ENCODE assay signal across 25 cellular contexts in the genomic region with DNA sequence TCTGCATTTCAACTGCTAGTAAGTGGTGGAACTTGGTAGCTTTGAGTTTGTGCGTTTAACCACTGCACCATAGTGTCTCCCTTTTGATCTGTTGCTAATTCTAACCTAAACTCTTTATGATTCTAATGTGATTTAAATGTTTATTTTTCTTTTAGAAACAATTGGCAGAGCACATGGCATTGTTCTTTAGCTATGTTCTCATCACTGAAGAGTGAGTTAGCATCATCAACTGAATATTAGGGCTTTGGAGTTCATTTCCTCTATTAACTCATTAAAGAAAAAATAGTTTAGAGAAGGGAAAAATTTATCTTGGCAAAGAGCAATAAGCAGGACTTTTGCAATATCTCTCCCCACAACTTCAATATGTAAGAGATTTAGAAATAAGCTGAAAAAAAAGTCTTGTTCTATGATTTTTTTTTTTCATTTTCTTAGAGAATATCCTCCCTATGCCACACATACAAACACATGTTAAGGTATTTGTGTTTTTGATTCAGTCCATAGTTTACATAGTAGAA.
"Had no signal": no experiment of that assay in that cellular context is flagged by ENCODE, and none has a peak within 500 bp of the region (broad histone marks: within the 10 kb centered on the region; RNA-seq: fewer than 3 reads in every experiment).

No MANE protein-coding gene starts in this region.

- H3K4me3 ChIP-seq: ascending aorta, cardiac muscle cell, mucosa of descending colon, skin epidermis, thoracic aorta, uterus had no signal

- H3K36me3 ChIP-seq: thoracic aorta, uterus had no signal

- H3K9me3 ChIP-seq: ascending aorta, mucosa of descending colon, thoracic aorta, uterus had no signal

- DNase-seq: activated CD4-positive, alpha-beta T cell treated with anti-CD3 and anti-CD28 coated beads for 4 hours; activated CD4-positive, alpha-beta T cell treated with anti-CD3 and anti-CD28 coated beads, Interleukin-2, amount 50 U/mL, for 4 hours; activated CD8-positive, alpha-beta memory T cell treated with anti-CD3 and anti-CD28 coated beads for 24 hours; activated effector memory CD4-positive, alpha-beta T cell treated with Interleukin-2 at 50 U/mL for 16 hours; activated naive CD4-positive, alpha-beta T cell treated with anti-CD3 and anti-CD28 coated beads for 36 hours; activated naive CD8-positive, alpha-beta T cell treated with anti-CD3 and anti-CD28 coated beads for 36 hours; cerebellar nuclear complex; cortex of kidney; foreskin fibroblast; head of caudate nucleus; hippocampal formation; kidney; left colon; mesendoderm; mucosa of descending colon; stimulated activated CD4-positive, alpha-beta T cell treated with anti-CD3 and anti-CD28 coated beads, Interleukin-12 subunit alpha, Interleukin-12 subunit beta, amount 100 ng/mL, for 4 hours; stimulated activated CD4-positive, alpha-beta T cell treated with anti-CD3 and anti-CD28 coated beads, Interleukin-4, amount 100 ng/mL, for 24 hours; T-helper 9 cell; trophoblast cell; uterus had no signal

- H3K27me3 ChIP-seq: ascending aorta, cardiac muscle cell, uterus had no signal

- H3K27ac ChIP-seq: cardiac muscle cell, skin epidermis, uterus, VCaP had no signal
